Comparison of ENCODE assay signal across 8 cellular contexts in genomic region chr3:149879872-149880271, GRCh38.
A peak's percentile ranks its signal among the peaks of the same experiment; 100 is the strongest.
DNase-seq lines count a peak whose midpoint lies in the region; ATAC-seq and TF ChIP-seq lines count a peak whose summit lies in the region.

No MANE protein-coding gene starts in this region.

- H3K27ac Mint-ChIP-seq in brain: peak overlapping the region in 1 of 5 experiments; percentile 29
- H3K27ac Mint-ChIP-seq in activated T-helper 1 cell treated with anti-CD3 and anti-CD28 coated beads, Interleukin-12 subunit alpha, Interleukin-12 subunit beta, Interleukin-2, Interleukin-4 antibody, amounts not matched to agents 30 ng/mL and 10 ng/mL and 1 ng/mL, durations not matched to agents 14 hours and 24 hours and 36 hours: no peak overlapping the region

- no peaks in the 10 kb centered on the region for H3K36me3 ChIP-seq in kidney epithelial cell (ENCODE audit: control insufficient read depth, insufficient read depth, low read length)

- no peak overlapping the region for H3K4me3 Mint-ChIP-seq in brain
- H3K4me3 Mint-ChIP-seq in activated T-helper 1 cell treated with anti-CD3 and anti-CD28 coated beads, Interleukin-12 subunit alpha, Interleukin-12 subunit beta, Interleukin-2, Interleukin-4 antibody, amounts not matched to agents 30 ng/mL and 10 ng/mL and 1 ng/mL, durations not matched to agents 14 hours and 24 hours and 36 hours: no peak overlapping the region

- peaks cover 24% of the 10 kb centered on the region for H3K36me3 Mint-ChIP-seq in brain
- peaks cover 6% of the 10 kb centered on the region for H3K36me3 Mint-ChIP-seq in activated T-helper 1 cell treated with anti-CD3 and anti-CD28 coated beads, Interleukin-12 subunit alpha, Interleukin-12 subunit beta, Interleukin-2, Interleukin-4 antibody, amounts not matched to agents 30 ng/mL and 10 ng/mL and 1 ng/mL, durations not matched to agents 14 hours and 24 hours and 36 hours (ENCODE audit: low read depth)

- intact Hi-C loops in activated T-helper 1 cell treated with anti-CD3 and anti-CD28 coated beads, Interleukin-12 subunit alpha, Interleukin-12 subunit beta, Interleukin-2, Interleukin-4 antibody, amounts not matched to agents 30 ng/mL and 10 ng/mL and 1 ng/mL, durations not matched to agents 14 hours and 24 hours and 36 hours (cut with micrococcal nuclease): loop anchor here (5.0 kb wide), 1 partner anchor 302 kb away; no protein-coding TSS in a partner anchor

- ATAC-seq in HG02642 (IDR thresholded peaks at IDR 0.05; ENCODE audit: poor library complexity, unreplicated experiment) (peak; percentile 48), GM18907 (IDR thresholded peaks at IDR 0.05; ENCODE audit: unreplicated experiment) (no peak)

- no peaks in the 10 kb centered on the region for H3K27me3 Mint-ChIP-seq in brain
- H3K27me3 Mint-ChIP-seq in activated T-helper 1 cell treated with anti-CD3 and anti-CD28 coated beads, Interleukin-12 subunit alpha, Interleukin-12 subunit beta, Interleukin-2, Interleukin-4 antibody, amounts not matched to agents 30 ng/mL and 10 ng/mL and 1 ng/mL, durations not matched to agents 14 hours and 24 hours and 36 hours (ENCODE audit: insufficient read depth): no peaks in the 10 kb centered on the region

- H3K27me3 ChIP-seq in kidney epithelial cell (ENCODE audit: control insufficient read depth, insufficient read depth, low read length): no peaks in the 10 kb centered on the region

- TF ChIP-seq CTCF in brain (conservative IDR thresholded peaks at IDR 0.05): peak; percentile 60 to 77
- TF ChIP-seq CTCF in kidney epithelial cell (IDR thresholded peaks at IDR 0.05; ENCODE audit: insufficient read depth, low read length, poor library complexity, severe bottlenecking): peak; percentile 70

- H3K9me3 Mint-ChIP-seq in brain: peaks cover 5 to 15% (median 9%) of the 10 kb centered on the region in 5 experiments
- peaks cover 10% of the 10 kb centered on the region for H3K9me3 Mint-ChIP-seq in activated T-helper 1 cell treated with anti-CD3 and anti-CD28 coated beads, Interleukin-12 subunit alpha, Interleukin-12 subunit beta, Interleukin-2, Interleukin-4 antibody, amounts not matched to agents 30 ng/mL and 10 ng/mL and 1 ng/mL, durations not matched to agents 14 hours and 24 hours and 36 hours

- peaks cover 12% of the 10 kb centered on the region for H3K4me1 Mint-ChIP-seq in brain
- peaks cover 10% of the 10 kb centered on the region for H3K4me1 Mint-ChIP-seq in activated T-helper 1 cell treated with anti-CD3 and anti-CD28 coated beads, Interleukin-12 subunit alpha, Interleukin-12 subunit beta, Interleukin-2, Interleukin-4 antibody, amounts not matched to agents 30 ng/mL and 10 ng/mL and 1 ng/mL, durations not matched to agents 14 hours and 24 hours and 36 hours (ENCODE audit: low read depth)

- H3K4me3 ChIP-seq in kidney epithelial cell (ENCODE audit: low read depth, low read length): no peak overlapping the region

- DNase-seq in EL: peak; percentile 64
- DNase-seq in NOMO-1 treated with DMSO at 0.1 percent for 48 hours (lab: John Stamatoyannopoulos, UW; ENCODE audit: unreplicated experiment): peak; percentile 58
- peak; percentile 28 for DNase-seq in kidney epithelial cell (ENCODE audit: low read depth)
- peak; percentile 2 for DNase-seq in stimulated activated CD8-positive, alpha-beta memory T cell treated with anti-CD3 and anti-CD28 coated beads, Interleukin-15, amount 100 ng/mL, for 1 hour (ENCODE audit: low read depth)
- DNase-seq in activated T-helper 1 cell treated with anti-CD3 and anti-CD28 coated beads, Interleukin-12 subunit alpha, Interleukin-12 subunit beta, Interleukin-2, Interleukin-4 antibody, amounts not matched to agents 30 ng/mL and 10 ng/mL and 1 ng/mL, durations not matched to agents 14 hours and 24 hours and 36 hours (ENCODE audit: low spot score): no peak
